9 cellular contexts compared by ENCODE assay signal in the genomic region with DNA sequence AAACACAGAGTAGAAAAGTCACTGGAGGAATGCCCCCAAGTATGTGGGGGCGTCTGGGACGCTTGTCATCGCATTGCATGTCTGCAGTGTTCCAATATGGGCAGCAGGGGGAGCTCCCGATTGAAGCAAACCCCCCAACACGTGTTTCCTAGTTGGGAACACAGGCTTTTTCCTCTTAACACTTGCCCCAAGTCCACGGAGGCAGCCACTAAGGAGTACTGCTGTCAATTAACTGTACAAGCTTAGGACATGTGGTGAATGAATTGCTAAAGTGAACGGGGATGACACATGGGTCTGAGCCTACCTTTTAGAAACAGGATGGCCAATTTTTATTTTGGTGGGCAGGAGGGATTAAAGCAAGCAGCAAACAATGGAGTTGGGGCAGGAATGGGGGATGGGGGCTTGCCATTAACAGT. TPM values are rescaled to one million over a fixed set of nuclear protein-coding genes. Genes with fewer than 3 reads are reported as not detected.
A peak's percentile ranks its signal among the peaks of the same experiment; 100 is the strongest.
DNase-seq lines count a peak whose midpoint lies in the region; ATAC-seq, FAIRE-seq and TF ChIP-seq lines count a peak whose summit lies in the region.
"Had no signal": no experiment of that assay in that cellular context is flagged by ENCODE, and none has a peak within 500 bp of the region (broad histone marks: within the 10 kb centered on the region; RNA-seq: fewer than 3 reads in every experiment).

No MANE protein-coding gene starts in this region.

- TF ChIP-seq CTCF in Loucy (conservative IDR thresholded peaks at IDR 0.05; ENCODE audit: low read length) (peak; percentile 65), WTC11 (IDR thresholded peaks at IDR 0.05) (peak; percentile 86)

- H3K9me3 Mint-ChIP-seq in WTC11, result no peaks in the 10 kb centered on the region

- H4K20me1 ChIP-seq in Loucy (ENCODE audit: insufficient read depth, low read length, poor library complexity, severe bottlenecking), result no peaks in the 10 kb centered on the region

- H2AFZ ChIP-seq in Loucy (ENCODE audit: low read length), result no peak overlapping the region

- DNase-seq in ACHN (peak; percentile 42), Daoy (ENCODE audit: low read depth) (peak; percentile 28), H54 (ENCODE audit: insufficient read length, low spot score) (peak; percentile 28), WTC11 (ENCODE audit: low spot score) (peak; percentile 70), left ventricle myocardium superior (peak; percentile 27), HuH-7.5 (ENCODE audit: low spot score) (no peak)
- DNase-seq in stimulated activated CD4-positive, alpha-beta T cell treated with anti-CD3 and anti-CD28 coated beads, Interleukin-2, amount 100 ng/mL, for 48 hours, result peak; percentile 13 to 24

- H3K27me3 ChIP-seq in Loucy (ENCODE audit: insufficient read depth, low read length, poor library complexity, severe bottlenecking), result no peaks in the 10 kb centered on the region

- H3K4me1 ChIP-seq in Loucy (ENCODE audit: insufficient read depth, low read length, poor library complexity, severe bottlenecking), result no peaks in the 10 kb centered on the region

- no peak overlapping the region for H3K9ac ChIP-seq in Loucy (ENCODE audit: low read depth, low read length, poor library complexity, severe bottlenecking)

- CTCF ChIA-PET in WTC11 (lab: Charles Lee), result interaction anchor here (0.5 to 1.6 kb wide), 7 partner anchors 8 to 1864 kb away, joined by 3 to 7 read pairs (median 4); no protein-coding TSS in a partner anchor

- POLR2A ChIA-PET in WTC11 (lab: Charles Lee), result no interaction called here

- H3K4me3 Mint-ChIP-seq in WTC11, result peak overlapping the region; percentile 34; the same call in 1 of the 2 replicates

- H3K79me2 ChIP-seq in Loucy (ENCODE audit: insufficient read depth, low read length), result no peaks in the 10 kb centered on the region

- H3K4me1 Mint-ChIP-seq in WTC11, result peaks cover 27% of the 10 kb centered on the region

- H3K36me3 ChIP-seq in Loucy (ENCODE audit: insufficient read depth, low read length), result no peaks in the 10 kb centered on the region
- H3K36me3 ChIP-seq: neutrophil had no signal

- ATAC-seq in WTC11 (peak; percentile 34), left ventricle myocardium superior (no peak)

- peaks cover 62% of the 10 kb centered on the region for H3K27me3 Mint-ChIP-seq in WTC11 (ENCODE audit: low read depth)

- no peaks in the 10 kb centered on the region for H3K36me3 Mint-ChIP-seq in WTC11

- no peak overlapping the region for H3K4me2 ChIP-seq in Loucy (ENCODE audit: low read depth, low read length, poor library complexity, severe bottlenecking)

- H3K27ac Mint-ChIP-seq in WTC11, result no peak overlapping the region

- intact Hi-C loops in left ventricle myocardium superior (cut with micrococcal nuclease), result no loop called here

- no peaks in the 10 kb centered on the region for H3F3A ChIP-seq in Loucy (ENCODE audit: low read depth)

- no peak for FAIRE-seq in H54 (lab: Jason Lieb, UNC)

- H3K4me3 ChIP-seq in Loucy (ENCODE audit: low read length, poor library complexity, severe bottlenecking), result no peak overlapping the region

- no peaks in the 10 kb centered on the region for H3K9me3 ChIP-seq in Loucy (ENCODE audit: insufficient read depth, low read depth, low read length)
- H3K9me3 ChIP-seq: neutrophil had no signal

- in situ Hi-C loops in ACHN (cut with HindIII; ENCODE audit: low pct_ligation_motif_present, low pct_unique_long_range_greater_than_20kb, low sequenced_read_pairs), result no loop called here

- no peak for TF ChIP-seq POLR2A in H54 (IDR thresholded peaks at IDR 0.05; ENCODE audit: low read depth, low read length)

- H3K9me2 ChIP-seq in Loucy (replicated peaks; ENCODE audit: low read depth, low read length), result no peaks in the 10 kb centered on the region

TF ChIP-seq in WTC11, 78 proteins besides CTCF, POLR2A, EP300 and RAD21 (continues in another document):
- TF ChIP-seq RORB (CRISPR knock-in tag; IDR thresholded peaks at IDR 0.05) (no peak), MXD4 (CRISPR knock-in tag; IDR thresholded peaks at IDR 0.05; ENCODE audit: borderline replicate concordance) (no peak)
- TF ChIP-seq, protein P1, sequence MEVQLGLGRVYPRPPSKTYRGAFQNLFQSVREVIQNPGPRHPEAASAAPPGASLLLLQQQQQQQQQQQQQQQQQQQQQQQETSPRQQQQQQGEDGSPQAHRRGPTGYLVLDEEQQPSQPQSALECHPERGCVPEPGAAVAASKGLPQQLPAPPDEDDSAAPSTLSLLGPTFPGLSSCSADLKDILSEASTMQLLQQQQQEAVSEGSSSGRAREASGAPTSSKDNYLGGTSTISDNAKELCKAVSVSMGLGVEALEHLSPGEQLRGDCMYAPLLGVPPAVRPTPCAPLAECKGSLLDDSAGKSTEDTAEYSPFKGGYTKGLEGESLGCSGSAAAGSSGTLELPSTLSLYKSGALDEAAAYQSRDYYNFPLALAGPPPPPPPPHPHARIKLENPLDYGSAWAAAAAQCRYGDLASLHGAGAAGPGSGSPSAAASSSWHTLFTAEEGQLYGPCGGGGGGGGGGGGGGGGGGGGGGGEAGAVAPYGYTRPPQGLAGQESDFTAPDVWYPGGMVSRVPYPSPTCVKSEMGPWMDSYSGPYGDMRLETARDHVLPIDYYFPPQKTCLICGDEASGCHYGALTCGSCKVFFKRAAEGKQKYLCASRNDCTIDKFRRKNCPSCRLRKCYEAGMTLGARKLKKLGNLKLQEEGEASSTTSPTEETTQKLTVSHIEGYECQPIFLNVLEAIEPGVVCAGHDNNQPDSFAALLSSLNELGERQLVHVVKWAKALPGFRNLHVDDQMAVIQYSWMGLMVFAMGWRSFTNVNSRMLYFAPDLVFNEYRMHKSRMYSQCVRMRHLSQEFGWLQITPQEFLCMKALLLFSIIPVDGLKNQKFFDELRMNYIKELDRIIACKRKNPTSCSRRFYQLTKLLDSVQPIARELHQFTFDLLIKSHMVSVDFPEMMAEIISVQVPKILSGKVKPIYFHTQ (CRISPR knock-in tag; IDR thresholded peaks at IDR 0.05), result 0 out of 2 replicates have a peak, but pooled peaks have one; percentile 54
- TF ChIP-seq, protein P2, sequence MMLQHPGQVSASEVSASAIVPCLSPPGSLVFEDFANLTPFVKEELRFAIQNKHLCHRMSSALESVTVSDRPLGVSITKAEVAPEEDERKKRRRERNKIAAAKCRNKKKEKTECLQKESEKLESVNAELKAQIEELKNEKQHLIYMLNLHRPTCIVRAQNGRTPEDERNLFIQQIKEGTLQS (CRISPR knock-in tag; conservative IDR thresholded peaks at IDR 0.05), result no peak
- TF ChIP-seq, protein P3, sequence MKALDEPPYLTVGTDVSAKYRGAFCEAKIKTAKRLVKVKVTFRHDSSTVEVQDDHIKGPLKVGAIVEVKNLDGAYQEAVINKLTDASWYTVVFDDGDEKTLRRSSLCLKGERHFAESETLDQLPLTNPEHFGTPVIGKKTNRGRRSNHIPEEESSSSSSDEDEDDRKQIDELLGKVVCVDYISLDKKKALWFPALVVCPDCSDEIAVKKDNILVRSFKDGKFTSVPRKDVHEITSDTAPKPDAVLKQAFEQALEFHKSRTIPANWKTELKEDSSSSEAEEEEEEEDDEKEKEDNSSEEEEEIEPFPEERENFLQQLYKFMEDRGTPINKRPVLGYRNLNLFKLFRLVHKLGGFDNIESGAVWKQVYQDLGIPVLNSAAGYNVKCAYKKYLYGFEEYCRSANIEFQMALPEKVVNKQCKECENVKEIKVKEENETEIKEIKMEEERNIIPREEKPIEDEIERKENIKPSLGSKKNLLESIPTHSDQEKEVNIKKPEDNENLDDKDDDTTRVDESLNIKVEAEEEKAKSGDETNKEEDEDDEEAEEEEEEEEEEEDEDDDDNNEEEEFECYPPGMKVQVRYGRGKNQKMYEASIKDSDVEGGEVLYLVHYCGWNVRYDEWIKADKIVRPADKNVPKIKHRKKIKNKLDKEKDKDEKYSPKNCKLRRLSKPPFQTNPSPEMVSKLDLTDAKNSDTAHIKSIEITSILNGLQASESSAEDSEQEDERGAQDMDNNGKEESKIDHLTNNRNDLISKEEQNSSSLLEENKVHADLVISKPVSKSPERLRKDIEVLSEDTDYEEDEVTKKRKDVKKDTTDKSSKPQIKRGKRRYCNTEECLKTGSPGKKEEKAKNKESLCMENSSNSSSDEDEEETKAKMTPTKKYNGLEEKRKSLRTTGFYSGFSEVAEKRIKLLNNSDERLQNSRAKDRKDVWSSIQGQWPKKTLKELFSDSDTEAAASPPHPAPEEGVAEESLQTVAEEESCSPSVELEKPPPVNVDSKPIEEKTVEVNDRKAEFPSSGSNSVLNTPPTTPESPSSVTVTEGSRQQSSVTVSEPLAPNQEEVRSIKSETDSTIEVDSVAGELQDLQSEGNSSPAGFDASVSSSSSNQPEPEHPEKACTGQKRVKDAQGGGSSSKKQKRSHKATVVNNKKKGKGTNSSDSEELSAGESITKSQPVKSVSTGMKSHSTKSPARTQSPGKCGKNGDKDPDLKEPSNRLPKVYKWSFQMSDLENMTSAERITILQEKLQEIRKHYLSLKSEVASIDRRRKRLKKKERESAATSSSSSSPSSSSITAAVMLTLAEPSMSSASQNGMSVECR (CRISPR knock-in tag; IDR thresholded peaks at IDR 0.05; ENCODE audit: borderline replicate concordance), result peak; percentile 52; the same call in 1 of the 2 replicates
- TF ChIP-seq, protein P4, sequence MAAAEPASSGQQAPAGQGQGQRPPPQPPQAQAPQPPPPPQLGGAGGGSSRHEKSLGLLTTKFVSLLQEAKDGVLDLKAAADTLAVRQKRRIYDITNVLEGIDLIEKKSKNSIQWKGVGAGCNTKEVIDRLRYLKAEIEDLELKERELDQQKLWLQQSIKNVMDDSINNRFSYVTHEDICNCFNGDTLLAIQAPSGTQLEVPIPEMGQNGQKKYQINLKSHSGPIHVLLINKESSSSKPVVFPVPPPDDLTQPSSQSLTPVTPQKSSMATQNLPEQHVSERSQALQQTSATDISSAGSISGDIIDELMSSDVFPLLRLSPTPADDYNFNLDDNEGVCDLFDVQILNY (CRISPR knock-in tag; IDR thresholded peaks at IDR 0.05), result no peak
- TF ChIP-seq, protein P5, sequence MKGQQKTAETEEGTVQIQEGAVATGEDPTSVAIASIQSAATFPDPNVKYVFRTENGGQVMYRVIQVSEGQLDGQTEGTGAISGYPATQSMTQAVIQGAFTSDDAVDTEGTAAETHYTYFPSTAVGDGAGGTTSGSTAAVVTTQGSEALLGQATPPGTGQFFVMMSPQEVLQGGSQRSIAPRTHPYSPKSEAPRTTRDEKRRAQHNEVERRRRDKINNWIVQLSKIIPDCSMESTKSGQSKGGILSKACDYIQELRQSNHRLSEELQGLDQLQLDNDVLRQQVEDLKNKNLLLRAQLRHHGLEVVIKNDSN (CRISPR knock-in tag; IDR thresholded peaks at IDR 0.05), result peak; percentile 49; the same call in 1 of the 2 replicates
- TF ChIP-seq, protein P6, sequence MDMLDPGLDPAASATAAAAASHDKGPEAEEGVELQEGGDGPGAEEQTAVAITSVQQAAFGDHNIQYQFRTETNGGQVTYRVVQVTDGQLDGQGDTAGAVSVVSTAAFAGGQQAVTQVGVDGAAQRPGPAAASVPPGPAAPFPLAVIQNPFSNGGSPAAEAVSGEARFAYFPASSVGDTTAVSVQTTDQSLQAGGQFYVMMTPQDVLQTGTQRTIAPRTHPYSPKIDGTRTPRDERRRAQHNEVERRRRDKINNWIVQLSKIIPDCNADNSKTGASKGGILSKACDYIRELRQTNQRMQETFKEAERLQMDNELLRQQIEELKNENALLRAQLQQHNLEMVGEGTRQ (CRISPR knock-in tag; IDR thresholded peaks at IDR 0.05), result peak; percentile 47; the same call in 1 of the 2 replicates

RNA-seq across cellular contexts. Expression of a gene that starts 2.2 kb away (rescaled TPM):
- 0.09 and 0.11 TPM in 2 replicates for total RNA-seq in Daoy (2014; rRNA removed; shearing (Covaris generic))
- 0.32 to 0.79 TPM (median 0.53 TPM) in 3 replicates for total RNA-seq in WTC11 (2021)
- total RNA-seq in left ventricle myocardium superior, result 0.25 TPM
